In genomic region chr3:16377847-16378302, GRCh38 we compare ENCODE assay signal across 13 cellular contexts.
A peak's percentile ranks its signal among the peaks of the same experiment; 100 is the strongest.
DNase-seq lines count a peak whose midpoint lies in the region; ATAC-seq, FAIRE-seq and TF ChIP-seq lines count a peak whose summit lies in the region.
"Had no signal": no experiment of that assay in that cellular context is flagged by ENCODE, and none has a peak within 500 bp of the region (broad histone marks: within the 10 kb centered on the region; RNA-seq: fewer than 3 reads in every experiment).

No MANE protein-coding gene starts in this region.

- peaks cover 9% of the 10 kb centered on the region; the same call in 2 of the 3 replicates for H3K9me3 Mint-ChIP-seq in GM23338
- peaks cover 4% of the 10 kb centered on the region for H3K9me3 Mint-ChIP-seq in activated naive CD8-positive, alpha-beta T cell (ENCODE audit: low read depth)
- H3K9me3 Mint-ChIP-seq in naive B cell, result peaks cover 0 to 6% (median 0%) of the 10 kb centered on the region in 7 donors

- TF ChIP-seq CTCF in DND-41 (IDR thresholded peaks at IDR 0.05; ENCODE audit: borderline replicate concordance, extremely low read depth, low read length, poor library complexity, severe bottlenecking), result peak; percentile 63
- TF ChIP-seq CTCF in GM23338 (conservative IDR thresholded peaks at IDR 0.05; ENCODE audit: low read depth in 2 of 2), result peak; percentile 10 to 31; a peak in 1 of 4 replicates

- FAIRE-seq in GM19239 (lab: Jason Lieb, UNC), result no peak
- FAIRE-seq: TTC549 had no signal

- 0 out of 2 replicates have a peak overlapping the region, but pooled peaks have one; percentile 38 for H2AFZ ChIP-seq in DND-41 (ENCODE audit: low read depth, low read length)
- H2AFZ ChIP-seq in GM23338, result no peak overlapping the region

- peak overlapping the region; percentile 51 for H3K4me2 ChIP-seq in DND-41 (ENCODE audit: insufficient read depth, low read length)
- no peak overlapping the region for H3K4me2 ChIP-seq in GM23338

- peaks cover 54% of the 10 kb centered on the region for H3K79me2 ChIP-seq in DND-41 (ENCODE audit: insufficient read depth, low read length)
- no peaks in the 10 kb centered on the region for H3K79me2 ChIP-seq in GM23338 (replicated peaks; ENCODE audit: insufficient read depth)

- H4K20me1 ChIP-seq in DND-41 (ENCODE audit: insufficient read depth, low read length) (no peaks in the 10 kb centered on the region), GM23338 (replicated peaks; ENCODE audit: insufficient read depth) (no peaks in the 10 kb centered on the region)

- H3K9me3 ChIP-seq in DND-41 (ENCODE audit: insufficient read depth, low read length, severe bottlenecking), result no peaks in the 10 kb centered on the region
- H3K9me3 ChIP-seq: right lobe of liver, thoracic aorta had no signal

- H3K4me3 Mint-ChIP-seq in GM23338, result no peak overlapping the region
- peak overlapping the region; percentile 65 for H3K4me3 Mint-ChIP-seq in activated naive CD8-positive, alpha-beta T cell
- H3K4me3 Mint-ChIP-seq in naive B cell, result peak overlapping the region; percentile 37 to 81 (median 64)

- no peaks in the 10 kb centered on the region for H3F3A ChIP-seq in GM23338 (replicated peaks; ENCODE audit: low read depth)

- H3K27ac ChIP-seq in DND-41 (ENCODE audit: low read length) (peak overlapping the region; percentile 98), GM23338 (ENCODE audit: low read depth) (no peak overlapping the region)
- H3K27ac ChIP-seq: right lobe of liver had no signal

- H3K4me1 ChIP-seq in DND-41 (ENCODE audit: insufficient read depth, low read length) (peaks cover 73% of the 10 kb centered on the region), GM23338 (ENCODE audit: insufficient read depth) (no peaks in the 10 kb centered on the region)
- H3K4me1 ChIP-seq: right lobe of liver had no signal

- H3K27me3 Mint-ChIP-seq in GM23338 (ENCODE audit: insufficient read depth, low read depth, poor library complexity) (peaks cover 2% of the 10 kb centered on the region), naive B cell (no peaks in the 10 kb centered on the region)
- no peaks in the 10 kb centered on the region for H3K27me3 Mint-ChIP-seq in activated naive CD8-positive, alpha-beta T cell

- H3K4me3 ChIP-seq in DND-41 (ENCODE audit: low read depth in 1 of 2, low read length in 2 of 2) (peak overlapping the region in 1 of 2 experiments; percentile 38; a peak in 1 of 4 replicates), GM23338 (no peak overlapping the region)
- H3K4me3 ChIP-seq: right lobe of liver, thoracic aorta had no signal

- H3K9ac ChIP-seq in DND-41 (ENCODE audit: low read depth, low read length), result peak overlapping the region; percentile 64

- H3K36me3 Mint-ChIP-seq in GM23338 (ENCODE audit: low read depth) (peaks cover 5% of the 10 kb centered on the region), naive B cell (peaks cover 13 to 23% of the 10 kb centered on the region in 2 donors)
- peaks cover 23% of the 10 kb centered on the region for H3K36me3 Mint-ChIP-seq in activated naive CD8-positive, alpha-beta T cell

- H3K27ac Mint-ChIP-seq in GM23338 (no peak overlapping the region), naive B cell (peak overlapping the region in 4 of 6 donors; percentile 51 to 97 (median 94))
- peak overlapping the region; percentile 91 for H3K27ac Mint-ChIP-seq in activated naive CD8-positive, alpha-beta T cell

- H3K27me3 ChIP-seq in DND-41 (ENCODE audit: insufficient read depth, low read length, poor library complexity) (no peaks in the 10 kb centered on the region), GM23338 (ENCODE audit: insufficient read depth) (no peaks in the 10 kb centered on the region)
- H3K27me3 ChIP-seq: right lobe of liver had no signal

- H3K36me3 ChIP-seq in DND-41 (ENCODE audit: insufficient read depth, low read length) (peaks cover 51% of the 10 kb centered on the region), GM23338 (ENCODE audit: insufficient read depth) (no peaks in the 10 kb centered on the region)
- H3K36me3 ChIP-seq: thoracic aorta had no signal

- peak; percentile 66 for DNase-seq in DND-41
- DNase-seq in GM23338 (ENCODE audit: low spot score), result peak; percentile 30
- no peak for DNase-seq in naive B cell
- no peak for DNase-seq in GM19239 (ENCODE audit: insufficient read length, low spot score)
- no peak for DNase-seq in GOT3 (lab: John Stamatoyannopoulos, UW)
- DNase-seq: KG1, NCI-H187 treated with DMSO at 0.1 percent for 48 hours, right lobe of liver had no signal

- ATAC-seq in DND-41 (ENCODE audit: insufficient read depth, low read depth) (peak; percentile 3; the same call in 2 of the 3 replicates), GM23338 (no peak; the same call in 2 of the 3 replicates), naive B cell (ENCODE audit: low read depth in 2 of 2) (no peak), GM18868 (IDR thresholded peaks at IDR 0.05; ENCODE audit: unreplicated experiment) (no peak), HG03439 (IDR thresholded peaks at IDR 0.05; ENCODE audit: unreplicated experiment) (no peak)
- ATAC-seq: right lobe of liver had no signal

- H3K9me2 ChIP-seq in GM23338 (ENCODE audit: insufficient read depth), result 0 out of 2 replicates have a peak, but pooled peaks cover 2% of the 10 kb centered on the region

- H3K4me1 Mint-ChIP-seq in GM23338, result peaks cover 15% of the 10 kb centered on the region
- peaks cover 92% of the 10 kb centered on the region for H3K4me1 Mint-ChIP-seq in activated naive CD8-positive, alpha-beta T cell (ENCODE audit: low read depth)
- peaks cover 68 to 100% (median 81%) of the 10 kb centered on the region in 3 donors for H3K4me1 Mint-ChIP-seq in naive B cell

TF ChIP-seq in GM23338, 12 proteins besides CTCF, POLR2A, EP300 and RAD21:
- no peak for TF ChIP-seq REST (IDR thresholded peaks at IDR 0.05; ENCODE audit: unreplicated experiment)
- TF ChIP-seq ZNF331 (CRISPR knock-in tag; IDR thresholded peaks at IDR 0.05; ENCODE audit: low read depth), result no peak
- TF ChIP-seq STAT1 (IDR thresholded peaks at IDR 0.05; ENCODE audit: unreplicated experiment), result no peak
- no peak for TF ChIP-seq ETS1 (IDR thresholded peaks at IDR 0.05)
- TF ChIP-seq POLR2AphosphoS5 (IDR thresholded peaks at IDR 0.05; ENCODE audit: low read depth), result no peak
- no peak for TF ChIP-seq ZNF114 (CRISPR knock-in tag; IDR thresholded peaks at IDR 0.05)
- no peak for TF ChIP-seq CREB1 (CRISPR knock-in tag; IDR thresholded peaks at IDR 0.05; ENCODE audit: low read depth)
TF ChIP-seq in GM23338: peak in this region for 0.

Comparison
In these comparisons a context has a peak if more than half of its experiments do, and no peak if none do; other contexts are left out.
1. DNase-seq: peak in DND-41 (single experiment) and GM23338 (single experiment); none in naive B cell (single experiment), GM19239 (single experiment) and GOT3 (single experiment).